9 cellular contexts compared by ENCODE assay signal in the genomic region with DNA sequence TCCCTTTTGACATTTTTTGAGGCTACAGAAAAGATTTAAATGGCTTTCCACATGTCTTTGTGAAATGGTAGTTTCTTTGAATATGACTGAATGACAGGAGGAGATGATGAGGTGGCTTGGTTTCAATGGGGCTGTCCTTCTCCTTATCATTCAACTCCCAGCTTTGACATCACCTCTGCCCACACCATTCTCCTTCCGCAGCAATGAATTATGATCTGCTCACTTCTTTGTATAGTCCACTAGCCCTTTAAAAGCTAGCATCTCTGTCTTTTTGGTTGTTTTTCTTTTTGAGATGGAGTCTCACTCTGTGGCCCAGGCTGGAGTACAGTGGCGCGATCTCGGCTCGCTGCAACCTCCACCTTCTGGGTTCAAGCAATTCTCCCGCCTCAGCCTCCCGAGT.
"Had no signal": no experiment of that assay in that cellular context is flagged by ENCODE, and none has a peak within 500 bp of the region (broad histone marks: within the 10 kb centered on the region; RNA-seq: fewer than 3 reads in every experiment).

No MANE protein-coding gene starts in this region.

- H3K4me3 Mint-ChIP-seq: HFFc6, IgD-negative memory B cell had no signal

- H3K4me1 ChIP-seq: HAP-1 had no signal

- H3K27ac Mint-ChIP-seq: HFFc6, IgD-negative memory B cell had no signal

- H3K27ac ChIP-seq: HL-60 had no signal

- H3K4me1 Mint-ChIP-seq: IgD-negative memory B cell had no signal

- H3K36me3 ChIP-seq: HAP-1 had no signal

- H3K9me3 Mint-ChIP-seq: HFFc6 had no signal

- ATAC-seq: HCT116, HepG2 had no signal

- H3K4me3 ChIP-seq: HAP-1 had no signal

- H3K9me3 ChIP-seq: HAP-1 had no signal

- FAIRE-seq: HepG2 had no signal

- DNase-seq: GOT3, H7, HFFc6, KG1 had no signal

- H3K36me3 Mint-ChIP-seq: IgD-negative memory B cell had no signal
